1 cellular context compared by ENCODE assay signal in the genomic region with DNA sequence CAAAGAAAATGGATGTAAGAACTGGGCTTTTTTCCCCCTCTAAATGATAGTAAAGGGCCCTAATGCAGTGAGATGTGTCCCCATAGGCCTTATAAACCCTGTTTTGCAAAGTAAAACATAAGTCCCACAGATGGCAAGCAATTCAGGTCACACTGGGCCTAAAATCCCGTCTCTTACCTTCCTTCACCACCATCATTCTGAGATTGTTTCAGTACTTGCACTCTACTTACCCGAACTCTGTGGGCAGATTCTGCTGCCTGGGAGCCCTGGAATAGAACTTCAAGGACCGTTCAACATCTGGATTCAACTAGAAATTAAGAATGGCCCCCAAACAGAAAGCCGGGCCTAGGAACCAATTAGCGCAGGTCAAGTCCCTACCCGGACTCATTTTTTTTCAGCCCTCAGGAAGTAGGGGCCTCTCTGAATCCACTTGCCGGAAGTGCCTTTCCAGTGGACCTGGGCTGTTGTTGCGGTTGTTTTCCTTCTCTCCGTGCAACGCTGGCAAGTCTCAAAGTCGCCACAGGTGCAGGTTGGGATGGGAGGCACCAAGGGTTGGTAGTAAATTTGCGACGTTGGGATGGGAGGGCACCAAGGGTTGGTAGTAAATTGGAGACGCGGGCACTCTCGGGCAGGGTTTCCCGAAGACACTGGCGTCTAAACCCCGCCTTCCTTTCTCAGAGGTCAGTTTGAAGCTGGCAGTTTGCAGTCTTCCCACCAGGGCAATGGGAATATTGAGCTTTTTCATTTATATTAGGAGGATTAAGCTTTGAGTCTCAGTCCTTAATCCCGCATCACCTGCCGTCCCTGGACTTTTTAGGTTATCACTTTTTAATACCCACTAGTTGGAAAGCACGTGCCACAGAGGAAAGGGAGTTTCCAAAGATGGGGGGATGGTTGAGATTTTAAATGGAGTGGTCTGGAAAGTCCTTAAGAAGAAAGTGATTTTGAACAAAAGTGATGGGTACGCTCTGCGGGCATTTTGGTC.
A peak's percentile ranks its signal among the peaks of the same experiment; 100 is the strongest.
TF ChIP-seq lines count a peak whose summit lies in the region.

A gene with protein sequence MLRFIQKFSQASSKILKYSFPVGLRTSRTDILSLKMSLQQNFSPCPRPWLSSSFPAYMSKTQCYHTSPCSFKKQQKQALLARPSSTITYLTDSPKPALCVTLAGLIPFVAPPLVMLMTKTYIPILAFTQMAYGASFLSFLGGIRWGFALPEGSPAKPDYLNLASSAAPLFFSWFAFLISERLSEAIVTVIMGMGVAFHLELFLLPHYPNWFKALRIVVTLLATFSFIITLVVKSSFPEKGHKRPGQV (plus strand): TSS at position 429 of the 985 bp plus-strand sequence. CDS start 2,888 bp downstream, outside the sequence.

TF ChIP-seq in HEK293, 187 proteins besides CTCF, POLR2A, EP300 and RAD21 (continued from another document):
- TF ChIP-seq, protein P1, sequence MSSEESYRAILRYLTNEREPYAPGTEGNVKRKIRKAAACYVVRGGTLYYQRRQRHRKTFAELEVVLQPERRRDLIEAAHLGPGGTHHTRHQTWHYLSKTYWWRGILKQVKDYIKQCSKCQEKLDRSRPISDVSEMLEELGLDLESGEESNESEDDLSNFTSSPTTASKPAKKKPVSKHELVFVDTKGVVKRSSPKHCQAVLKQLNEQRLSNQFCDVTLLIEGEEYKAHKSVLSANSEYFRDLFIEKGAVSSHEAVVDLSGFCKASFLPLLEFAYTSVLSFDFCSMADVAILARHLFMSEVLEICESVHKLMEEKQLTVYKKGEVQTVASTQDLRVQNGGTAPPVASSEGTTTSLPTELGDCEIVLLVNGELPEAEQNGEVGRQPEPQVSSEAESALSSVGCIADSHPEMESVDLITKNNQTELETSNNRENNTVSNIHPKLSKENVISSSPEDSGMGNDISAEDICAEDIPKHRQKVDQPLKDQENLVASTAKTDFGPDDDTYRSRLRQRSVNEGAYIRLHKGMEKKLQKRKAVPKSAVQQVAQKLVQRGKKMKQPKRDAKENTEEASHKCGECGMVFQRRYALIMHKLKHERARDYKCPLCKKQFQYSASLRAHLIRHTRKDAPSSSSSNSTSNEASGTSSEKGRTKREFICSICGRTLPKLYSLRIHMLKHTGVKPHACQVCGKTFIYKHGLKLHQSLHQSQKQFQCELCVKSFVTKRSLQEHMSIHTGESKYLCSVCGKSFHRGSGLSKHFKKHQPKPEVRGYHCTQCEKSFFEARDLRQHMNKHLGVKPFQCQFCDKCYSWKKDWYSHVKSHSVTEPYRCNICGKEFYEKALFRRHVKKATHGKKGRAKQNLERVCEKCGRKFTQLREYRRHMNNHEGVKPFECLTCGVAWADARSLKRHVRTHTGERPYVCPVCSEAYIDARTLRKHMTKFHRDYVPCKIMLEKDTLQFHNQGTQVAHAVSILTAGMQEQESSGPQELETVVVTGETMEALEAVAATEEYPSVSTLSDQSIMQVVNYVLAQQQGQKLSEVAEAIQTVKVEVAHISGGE (tag by site-specific recombination; conservative IDR thresholded peaks at IDR 0.05; ENCODE audit: low read depth): peak; percentile 99
- TF ChIP-seq ZNF560 (tag by site-specific recombination; IDR thresholded peaks at IDR 0.05; ENCODE audit: borderline replicate concordance) (no peak), REPIN1 (tag by site-specific recombination; IDR thresholded peaks at IDR 0.05; ENCODE audit: low read depth) (no peak), SCRT1 (tag by site-specific recombination; IDR thresholded peaks at IDR 0.05; ENCODE audit: borderline replicate concordance) (peak; percentile 86), ZNF792 (tag by site-specific recombination; IDR thresholded peaks at IDR 0.05) (no peak), ZNF677 (tag by site-specific recombination; IDR thresholded peaks at IDR 0.05) (no peak), IKZF3 (tag by site-specific recombination; IDR thresholded peaks at IDR 0.05) (0 out of 2 replicates have a peak, but pooled peaks have one; percentile 45), ZXDB (tag by site-specific recombination; IDR thresholded peaks at IDR 0.05) (peak; percentile 86), MZF1 (tag by site-specific recombination; IDR thresholded peaks at IDR 0.05; ENCODE audit: borderline replicate concordance) (0 out of 2 replicates have a peak, but pooled peaks have one; percentile 37), ZNF548 (tag by site-specific recombination; IDR thresholded peaks at IDR 0.05) (no peak), PRDM1 (tag by site-specific recombination; IDR thresholded peaks at IDR 0.05) (no peak)
- TF ChIP-seq, protein P2, sequence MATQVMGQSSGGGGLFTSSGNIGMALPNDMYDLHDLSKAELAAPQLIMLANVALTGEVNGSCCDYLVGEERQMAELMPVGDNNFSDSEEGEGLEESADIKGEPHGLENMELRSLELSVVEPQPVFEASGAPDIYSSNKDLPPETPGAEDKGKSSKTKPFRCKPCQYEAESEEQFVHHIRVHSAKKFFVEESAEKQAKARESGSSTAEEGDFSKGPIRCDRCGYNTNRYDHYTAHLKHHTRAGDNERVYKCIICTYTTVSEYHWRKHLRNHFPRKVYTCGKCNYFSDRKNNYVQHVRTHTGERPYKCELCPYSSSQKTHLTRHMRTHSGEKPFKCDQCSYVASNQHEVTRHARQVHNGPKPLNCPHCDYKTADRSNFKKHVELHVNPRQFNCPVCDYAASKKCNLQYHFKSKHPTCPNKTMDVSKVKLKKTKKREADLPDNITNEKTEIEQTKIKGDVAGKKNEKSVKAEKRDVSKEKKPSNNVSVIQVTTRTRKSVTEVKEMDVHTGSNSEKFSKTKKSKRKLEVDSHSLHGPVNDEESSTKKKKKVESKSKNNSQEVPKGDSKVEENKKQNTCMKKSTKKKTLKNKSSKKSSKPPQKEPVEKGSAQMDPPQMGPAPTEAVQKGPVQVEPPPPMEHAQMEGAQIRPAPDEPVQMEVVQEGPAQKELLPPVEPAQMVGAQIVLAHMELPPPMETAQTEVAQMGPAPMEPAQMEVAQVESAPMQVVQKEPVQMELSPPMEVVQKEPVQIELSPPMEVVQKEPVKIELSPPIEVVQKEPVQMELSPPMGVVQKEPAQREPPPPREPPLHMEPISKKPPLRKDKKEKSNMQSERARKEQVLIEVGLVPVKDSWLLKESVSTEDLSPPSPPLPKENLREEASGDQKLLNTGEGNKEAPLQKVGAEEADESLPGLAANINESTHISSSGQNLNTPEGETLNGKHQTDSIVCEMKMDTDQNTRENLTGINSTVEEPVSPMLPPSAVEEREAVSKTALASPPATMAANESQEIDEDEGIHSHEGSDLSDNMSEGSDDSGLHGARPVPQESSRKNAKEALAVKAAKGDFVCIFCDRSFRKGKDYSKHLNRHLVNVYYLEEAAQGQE (tag by site-specific recombination; IDR thresholded peaks at IDR 0.05): no peak
- TF ChIP-seq, protein P3, sequence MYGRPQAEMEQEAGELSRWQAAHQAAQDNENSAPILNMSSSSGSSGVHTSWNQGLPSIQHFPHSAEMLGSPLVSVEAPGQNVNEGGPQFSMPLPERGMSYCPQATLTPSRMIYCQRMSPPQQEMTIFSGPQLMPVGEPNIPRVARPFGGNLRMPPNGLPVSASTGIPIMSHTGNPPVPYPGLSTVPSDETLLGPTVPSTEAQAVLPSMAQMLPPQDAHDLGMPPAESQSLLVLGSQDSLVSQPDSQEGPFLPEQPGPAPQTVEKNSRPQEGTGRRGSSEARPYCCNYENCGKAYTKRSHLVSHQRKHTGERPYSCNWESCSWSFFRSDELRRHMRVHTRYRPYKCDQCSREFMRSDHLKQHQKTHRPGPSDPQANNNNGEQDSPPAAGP (tag by site-specific recombination; IDR thresholded peaks at IDR 0.05): peak; percentile 88
